ENCODE assay signal across 8 cellular contexts in genomic region chr14:96797943-96798349, GRCh38. TPM values are rescaled to one million over a fixed set of nuclear protein-coding genes. Genes with fewer than 3 reads are reported as not detected.
DNase-seq lines count a peak whose midpoint lies in the region; ATAC-seq and TF ChIP-seq lines count a peak whose summit lies in the region.

No MANE protein-coding gene starts in this region.

- peak overlapping the region; percentile 76 for H3K4me2 ChIP-seq in DND-41 (ENCODE audit: insufficient read depth, low read length)

- TF ChIP-seq CTCF in DND-41 (IDR thresholded peaks at IDR 0.05; ENCODE audit: borderline replicate concordance, extremely low read depth, low read length, poor library complexity, severe bottlenecking) (no peak), WTC11 (IDR thresholded peaks at IDR 0.05) (no peak)

- peaks cover 1% of the 10 kb centered on the region; the same call in 1 of the 2 replicates for H3K27me3 Mint-ChIP-seq in WTC11 (ENCODE audit: low read depth)

- peak overlapping the region; percentile 89 for H3K4me3 Mint-ChIP-seq in WTC11

- H3K27ac Mint-ChIP-seq in WTC11: peak overlapping the region; percentile 74

- H3K27ac ChIP-seq in DND-41 (ENCODE audit: low read length) (peak overlapping the region; percentile 92), iPS DF 6.9 (ENCODE audit: low read length) (no peak overlapping the region), stomach smooth muscle (ENCODE audit: low read length) (no peak overlapping the region)

- POLR2A ChIA-PET in WTC11 (lab: Charles Lee): interaction anchor here (0.5 kb wide), 1 partner anchor 843 kb away, joined by 4 read pairs; no protein-coding TSS in a partner anchor

- ATAC-seq in DND-41 (ENCODE audit: insufficient read depth, low read depth): no peak; the same call in 2 of the 3 replicates
- peak; percentile 0 for ATAC-seq in GM19372 (IDR thresholded peaks at IDR 0.05; ENCODE audit: low read depth, unreplicated experiment)
- peak; percentile 2 for ATAC-seq in HG03558 (IDR thresholded peaks at IDR 0.05; ENCODE audit: extremely low read depth, unreplicated experiment)
- peak; percentile 4 for ATAC-seq in WTC11

- H3K9ac ChIP-seq in DND-41 (ENCODE audit: low read depth, low read length) (peak overlapping the region; percentile 94), stomach smooth muscle (ENCODE audit: low read length in 2 of 2) (peak overlapping the region; percentile 43 to 55)

- H3K4me1 ChIP-seq in DND-41 (ENCODE audit: insufficient read depth, low read length) (peaks cover 36% of the 10 kb centered on the region), iPS DF 6.9 (ENCODE audit: control insufficient read depth, insufficient read depth, low read length) (no peaks in the 10 kb centered on the region), stomach smooth muscle (ENCODE audit: control insufficient read depth, insufficient read depth, low read length) (peaks cover 6% of the 10 kb centered on the region)

- no peaks in the 10 kb centered on the region for H3K36me3 Mint-ChIP-seq in WTC11

- H2AFZ ChIP-seq in DND-41 (ENCODE audit: low read depth, low read length): peak overlapping the region; percentile 74

- CTCF ChIA-PET in WTC11 (lab: Charles Lee): interaction anchor here (4.3 kb wide), 1 partner anchor 55 kb away, joined by 15 read pairs; no protein-coding TSS in a partner anchor

- peaks cover 58% of the 10 kb centered on the region for H3K79me2 ChIP-seq in DND-41 (ENCODE audit: insufficient read depth, low read length)

- no peaks in the 10 kb centered on the region for H3K27me3 ChIP-seq in DND-41 (ENCODE audit: insufficient read depth, low read length, poor library complexity)
- no peaks in the 10 kb centered on the region for H3K27me3 ChIP-seq in iPS DF 6.9 (ENCODE audit: control insufficient read depth, insufficient read depth, low read length)
- no peaks in the 10 kb centered on the region for H3K27me3 ChIP-seq in stomach smooth muscle (ENCODE audit: control insufficient read depth in 1 of 2, insufficient read depth in 2 of 2, low read length in 2 of 2)

- H3K4me1 Mint-ChIP-seq in WTC11: peaks cover 22% of the 10 kb centered on the region

- H3K36me3 ChIP-seq in DND-41 (ENCODE audit: insufficient read depth, low read length) (peaks cover 4% of the 10 kb centered on the region; the same call in 1 of the 2 replicates), iPS DF 6.9 (ENCODE audit: control insufficient read depth, insufficient read depth, low read length) (no peaks in the 10 kb centered on the region), stomach smooth muscle (ENCODE audit: control insufficient read depth in 2 of 2, insufficient read depth in 2 of 2, low read length in 2 of 2) (no peaks in the 10 kb centered on the region)

- no peaks in the 10 kb centered on the region for H3K9me3 ChIP-seq in DND-41 (ENCODE audit: insufficient read depth, low read length, severe bottlenecking)
- H3K9me3 ChIP-seq in iPS DF 6.9 (ENCODE audit: control insufficient read depth, insufficient read depth, low read length): no peaks in the 10 kb centered on the region
- H3K9me3 ChIP-seq in stomach smooth muscle (ENCODE audit: control insufficient read depth in 2 of 2, low read length in 2 of 2): no peaks in the 10 kb centered on the region

- peak overlapping the region; percentile 72 to 84 for H3K4me3 ChIP-seq in DND-41 (ENCODE audit: low read depth in 1 of 2, low read length in 2 of 2)
- peak overlapping the region; percentile 86; the same call in 1 of the 2 replicates for H3K4me3 ChIP-seq in iPS DF 6.9 (ENCODE audit: low read length)
- peak overlapping the region; percentile 58 to 78 for H3K4me3 ChIP-seq in stomach smooth muscle (ENCODE audit: low read length in 2 of 2)

- no peak for DNase-seq in DND-41
- no peak for DNase-seq in WTC11 (ENCODE audit: low spot score)
- DNase-seq in iPS DF 6.9 (ENCODE audit: low read depth, low spot score): no peak
- no peak for DNase-seq in GF-D8 (lab: John Stamatoyannopoulos, UW)
- DNase-seq in HuH-7 (ENCODE audit: low spot score): no peak

- no CpG with 5 or more reads among the region's 16 CpGs for WGBS in iPS DF 6.9 (ENCODE audit: insufficient coverage, insufficient read length)

- H3K9me3 Mint-ChIP-seq in WTC11: no peaks in the 10 kb centered on the region

- peaks cover 50% of the 10 kb centered on the region for H4K20me1 ChIP-seq in DND-41 (ENCODE audit: insufficient read depth, low read length)

TF ChIP-seq in WTC11, 78 proteins besides CTCF, POLR2A, EP300 and RAD21:
- TF ChIP-seq MAX (CRISPR knock-in tag; IDR thresholded peaks at IDR 0.05): no peak
TF ChIP-seq in WTC11: peak in this region for 0.

RNA-seq across cellular contexts. Expression of gene VRK1, which starts 0.8 kb away (rescaled TPM):
- 67.3 to 73.6 TPM (median 69.6 TPM) in 3 replicates for total RNA-seq in WTC11 (2021)
